ENCODE assay signal across 20 cellular contexts in the genomic region with DNA sequence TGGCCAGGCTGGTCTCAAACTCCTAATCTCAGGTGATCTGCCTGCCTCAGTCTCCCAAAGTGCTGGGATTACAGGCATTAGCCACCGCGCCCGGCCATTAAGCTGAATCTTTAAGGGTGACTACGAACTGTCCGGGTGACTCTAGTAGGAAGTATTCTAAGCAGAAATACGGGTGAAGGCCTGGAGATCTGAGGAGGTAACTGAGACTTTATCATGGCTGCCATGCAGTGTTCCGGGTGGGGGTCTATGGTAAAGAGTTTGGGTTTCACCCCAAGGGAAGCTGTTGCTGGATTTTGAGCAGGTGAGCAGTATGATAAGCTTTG. TPM values are rescaled to one million over a fixed set of nuclear protein-coding genes. Genes with fewer than 3 reads are reported as not detected.
DNase-seq lines count a peak whose midpoint lies in the region; ATAC-seq, FAIRE-seq and TF ChIP-seq lines count a peak whose summit lies in the region.
"Had no signal": no experiment of that assay in that cellular context is flagged by ENCODE, and none has a peak within 500 bp of the region (broad histone marks: within the 10 kb centered on the region; RNA-seq: fewer than 3 reads in every experiment).

No MANE protein-coding gene starts in this region.

- H3K9ac ChIP-seq in K562 (ENCODE audit: insufficient read depth in 1 of 2, low read depth in 2 of 2, low read length in 2 of 2), result no peak overlapping the region
- H3K9ac ChIP-seq: BLaER1 treated with 17β-estradiol and CSF1 and Interleukin-3, amounts not matched to agents 10 nM and 100 nM had no signal

- no peak for TF ChIP-seq POLR2A in K562 (conservative IDR thresholded peaks at IDR 0.05)

- H3K27ac ChIP-seq in WERI-Rb-1, result peak overlapping the region; percentile 75
- no peak overlapping the region for H3K27ac ChIP-seq in K562 (ENCODE audit: extremely low read depth, low read depth, low read length)
- H3K27ac ChIP-seq: BLaER1 treated with 17β-estradiol and CSF1 and Interleukin-3, amounts not matched to agents 10 nM and 100 nM; C4-2B had no signal

- FAIRE-seq in K562 (lab: Jason Lieb, UNC) (no peak), GM19239 (lab: Jason Lieb, UNC) (no peak)
- FAIRE-seq: A204.1, D721Med, G401.6, GM12891 had no signal

- ATAC-seq in K562, result no peak
- no peak for ATAC-seq in left lobe of liver
- no peak for ATAC-seq in HG03378 (IDR thresholded peaks at IDR 0.05; ENCODE audit: unreplicated experiment)
- ATAC-seq: CD8-positive, alpha-beta T cell had no signal

- H3K4me2 ChIP-seq in K562 (ENCODE audit: insufficient read depth, low read length), result no peak overlapping the region
- H3K4me2 ChIP-seq: BLaER1 treated with 17β-estradiol and CSF1 and Interleukin-3, amounts not matched to agents 10 nM and 100 nM had no signal

- H3K27me3 ChIP-seq in WERI-Rb-1 (ENCODE audit: insufficient read depth, low read depth, severe bottlenecking) (no peaks in the 10 kb centered on the region), K562 (ENCODE audit: control insufficient read depth in 2 of 2, insufficient read depth in 2 of 2, low read length in 2 of 2) (no peaks in the 10 kb centered on the region), BE2C (no peaks in the 10 kb centered on the region)
- H3K27me3 ChIP-seq: BLaER1 treated with 17β-estradiol and CSF1 and Interleukin-3, amounts not matched to agents 10 nM and 100 nM had no signal

- H3K4me3 ChIP-seq in WERI-Rb-1 (ENCODE audit: low read depth, low read length) (no peak overlapping the region), K562 (no peak overlapping the region), BE2C (ENCODE audit: low read depth, low read length) (no peak overlapping the region)
- H3K4me3 ChIP-seq: BLaER1 treated with 17β-estradiol and CSF1 and Interleukin-3, amounts not matched to agents 10 nM and 100 nM had no signal

- CTCF ChIA-PET in K562 (lab: Yijun Ruan, JAX; ENCODE audit: low intra/inter-chr PET ratio), result no interaction called here

- H4K20me1 ChIP-seq in K562 (replicated peaks; ENCODE audit: control insufficient read depth, insufficient read depth, low read length), result no peaks in the 10 kb centered on the region
- H4K20me1 ChIP-seq: BLaER1 treated with 17β-estradiol and CSF1 and Interleukin-3, amounts not matched to agents 10 nM and 100 nM had no signal

- H3K4me1 ChIP-seq in K562 (replicated peaks in 1 of 2; ENCODE audit: control insufficient read depth in 2 of 2, insufficient read depth in 2 of 2, low read length in 2 of 2) (peaks cover 0 to 13% of the 10 kb centered on the region in 2 experiments; a peak in 3 of 5 replicates), BE2C (no peaks in the 10 kb centered on the region)

- H3K79me2 ChIP-seq in K562 (ENCODE audit: control insufficient read depth, insufficient read depth, low read length), result no peaks in the 10 kb centered on the region

- H3K36me3 ChIP-seq in WERI-Rb-1 (no peaks in the 10 kb centered on the region), K562 (ENCODE audit: control insufficient read depth, insufficient read depth, low read length) (no peaks in the 10 kb centered on the region), BE2C (no peaks in the 10 kb centered on the region)
- H3K36me3 ChIP-seq: BLaER1 treated with 17β-estradiol and CSF1 and Interleukin-3, amounts not matched to agents 10 nM and 100 nM had no signal

- H2AFZ ChIP-seq in K562 (ENCODE audit: low read depth, low read length), result 0 out of 2 replicates have a peak overlapping the region, but pooled peaks have one; percentile 56

- DNase-seq in WERI-Rb-1, result no peak
- DNase-seq in K562 (ENCODE audit: extremely low read depth in 1 of 4, low spot score in 3 of 4), result no peak
- DNase-seq in left lobe of liver (ENCODE audit: low spot score), result peak; percentile 27
- DNase-seq in GM19239 (ENCODE audit: insufficient read length, low spot score), result no peak
- no peak for DNase-seq in BE2C
- DNase-seq: 8988T; ACHN; Caco-2; Calu3; CD4-positive, alpha-beta T cell; CD8-positive, alpha-beta T cell; DMS79 treated with DMSO at 0.1 percent for 48 hours; GF-D8 had no signal

- no TSS peak for BruUV-seq in K562 (replicated peaks; lab: Mats Ljungman, UMichigan)

- no peak for TF ChIP-seq EP300 in K562 (IDR thresholded peaks at IDR 0.05; ENCODE audit: low read length)

- in situ Hi-C loops in K562 (cut with MboI), result no loop called here

- no peaks in the 10 kb centered on the region for H3K9me1 ChIP-seq in K562 (ENCODE audit: control insufficient read depth, insufficient read depth, low read length)

- H3K9me3 ChIP-seq in WERI-Rb-1 (ENCODE audit: severe bottlenecking), result no peaks in the 10 kb centered on the region
- no peaks in the 10 kb centered on the region for H3K9me3 ChIP-seq in K562 (replicated peaks; ENCODE audit: control insufficient read depth, insufficient read depth, low read depth, low read length)
- H3K9me3 ChIP-seq in BE2C, result no peaks in the 10 kb centered on the region
- H3K9me3 ChIP-seq: BLaER1 treated with 17β-estradiol and CSF1 and Interleukin-3, amounts not matched to agents 10 nM and 100 nM; Caco-2 had no signal

- no peak for TF ChIP-seq RAD21 in K562 (CRISPR knock-in tag; conservative IDR thresholded peaks at IDR 0.05 in 1 of 2, IDR thresholded peaks at IDR 0.05 in 1 of 2)

- TF ChIP-seq CTCF in WERI-Rb-1 (IDR thresholded peaks at IDR 0.05; ENCODE audit: low read depth, low read length), result no peak
- no peak for TF ChIP-seq CTCF in K562 (IDR thresholded peaks at IDR 0.05 in 2 of 3, conservative IDR thresholded peaks at IDR 0.05 in 1 of 3; ENCODE audit: insufficient read depth in 2 of 3, low read depth in 1 of 3, low read length in 3 of 3)
- no peak for TF ChIP-seq CTCF in BE2C (IDR thresholded peaks at IDR 0.05; ENCODE audit: low read depth, low read length)

- intact Hi-C loops in K562 (cut with micrococcal nuclease), result no loop called here

- POLR2A ChIA-PET in K562 (lab: Yijun Ruan, JAX), result interaction anchor here (0.7 to 0.8 kb wide), 4 partner anchors 9 to 109 kb away, joined by 3 to 4 read pairs (median 3); partner anchors contain the start of gene ROCK2

- 62% methylated on average over 7 of the region's 7 CpGs for WGBS in K562 (ENCODE audit: insufficient coverage, low coverage, missing lambda C conversion rate)

TF ChIP-seq in K562, 482 proteins besides CTCF, POLR2A, EP300 and RAD21:
- TF ChIP-seq CBFA2T3 (IDR thresholded peaks at IDR 0.05) (peak; percentile 19; the same call in 1 of the 2 replicates), CREB5 (CRISPR knock-in tag; IDR thresholded peaks at IDR 0.05) (no peak)

RNA-seq across cellular contexts. Expression of gene ROCK2, which starts 20.1 kb away (rescaled TPM):
- 16.6 and 83.8 TPM in 2 replicates for total RNA-seq in K562 (2011; cell fraction: chromatin; rRNA removed; ENCODE audit: low replicate concordance)
- 4.2 and 6.4 TPM in 2 replicates for total RNA-seq in K562 (2011; cell fraction: nucleolus; rRNA removed)
- 16.1 and 32.0 TPM in 2 replicates for total RNA-seq in K562 (2011; cell fraction: nucleoplasm; rRNA removed)
- total RNA-seq in K562 (2014; rRNA removed), result 14.3 and 15.0 TPM in 2 replicates
- 28.4 and 35.3 TPM in 2 replicates for total RNA-seq in K562 (2014; rRNA removed; fragmentation: Illumina TruSeq; extraction: Trizol)
- total RNA-seq in K562 (2015; rRNA removed; fragmentation: Illumina TruSeq; extraction: Trizol), result 28.1 and 30.6 TPM in 2 replicates
- total RNA-seq in K562 (2021), result 21.2 and 22.1 TPM in 2 replicates
- polyA plus RNA-seq in K562 (2011; rRNA removed), result 6.8 and 10.6 TPM in 2 replicates
- 1.6 and 3.5 TPM in 2 replicates for polyA plus RNA-seq in K562 (2011; cell fraction: cytosol; rRNA removed)
- 4.2 and 5.4 TPM in 2 replicates for polyA plus RNA-seq in K562 (2011; cell fraction: nucleus; rRNA removed)
- polyA plus RNA-seq in K562 (2012), result 10.8 and 12.3 TPM in 2 replicates
- polyA plus RNA-seq in K562 (2014; fragmentation: Illumina TruSeq; extraction: Trizol), result 13.4 and 16.5 TPM in 2 replicates
- 1 to 10 TPM; 4.9 to 6.0 TPM for polyA plus RNA-seq in K562 (2014; fragmentation: Nextera tagmentation; extraction: Ambion mirVana)
- 10.6 and 10.7 TPM in 2 replicates for polyA plus RNA-seq in K562 (2014; rRNA removed)
- polyA minus RNA-seq in K562 (2011; rRNA and poly(A)+ RNA removed), result 47.6 and 51.9 TPM in 2 replicates
- polyA minus RNA-seq in K562 (2011; cell fraction: cytosol; rRNA and poly(A)+ RNA removed), result 13.8 and 19.1 TPM in 2 replicates
- polyA minus RNA-seq in K562 (2011; cell fraction: nucleus; rRNA and poly(A)+ RNA removed), result 13.7 and 34.7 TPM in 2 replicates
- 12.0 TPM for total RNA-seq in left lobe of liver
- 4.9 TPM for polyA plus RNA-seq in BE2C (2012; ENCODE audit: insufficient read depth, insufficient read length, low read depth)
